16 cellular contexts compared by ENCODE assay signal in genomic region chr14:51491036-51491545, GRCh38.
DNase-seq lines count a peak whose midpoint lies in the region; ATAC-seq and TF ChIP-seq lines count a peak whose summit lies in the region.
"Had no signal": no experiment of that assay in that cellular context is flagged by ENCODE, and none has a peak within 500 bp of the region (broad histone marks: within the 10 kb centered on the region; RNA-seq: fewer than 3 reads in every experiment).

No MANE protein-coding gene starts in this region.

- intact Hi-C loops in sigmoid colon (cut with DNase I): no loop called here

- H3K27me3 ChIP-seq in foreskin keratinocyte: no peaks in the 10 kb centered on the region
- no peaks in the 10 kb centered on the region for H3K27me3 ChIP-seq in sigmoid colon
- H3K27me3 ChIP-seq in tibial nerve: no peaks in the 10 kb centered on the region

- no peak for DNase-seq in foreskin keratinocyte
- DNase-seq in sigmoid colon: no peak
- DNase-seq in tibial nerve (ENCODE audit: low spot score in 2 of 2): no peak
- DNase-seq in cerebellar cortex (ENCODE audit: low spot score): no peak
- DNase-seq in ACHN: no peak
- DNase-seq: CD8-positive, alpha-beta T cell; EL; MM.1S; NCI-H187 treated with DMSO at 0.1 percent for 48 hours; NCI-H2171; NCI-H446 treated with DMSO at 0.1 percent for 48 hours; NCI-H748 treated with DMSO at 0.1 percent for 48 hours; SIG-M5 had no signal

- H3K36me3 ChIP-seq in sigmoid colon (no peaks in the 10 kb centered on the region), tibial nerve (no peaks in the 10 kb centered on the region)

- TF ChIP-seq CTCF in foreskin keratinocyte (conservative IDR thresholded peaks at IDR 0.05) (no peak), sigmoid colon (IDR thresholded peaks at IDR 0.05) (no peak), tibial nerve (IDR thresholded peaks at IDR 0.05) (no peak)

- H3K4me3 ChIP-seq in sigmoid colon (no peak overlapping the region), tibial nerve (no peak overlapping the region)

- whole genome bisulfite sequencing in sigmoid colon, 2 donors: 75 to 79% methylated on average over 3 of the region's 3 CpGs
- WGBS in tibial nerve, 2 donors: 76 to 83% methylated on average over 3 of the region's 3 CpGs

- in situ Hi-C loops in ACHN (cut with HindIII; ENCODE audit: low pct_ligation_motif_present, low pct_unique_long_range_greater_than_20kb, low sequenced_read_pairs): no loop called here

- H3K4me1 ChIP-seq in foreskin keratinocyte (peaks cover 32% of the 10 kb centered on the region), sigmoid colon (peaks cover 0 to 40% (median 22%) of the 10 kb centered on the region in 4 donors), tibial nerve (no peaks in the 10 kb centered on the region)

- TF ChIP-seq POLR2A in sigmoid colon (IDR thresholded peaks at IDR 0.05) (no peak), tibial nerve (IDR thresholded peaks at IDR 0.05) (no peak)

- TF ChIP-seq EP300 in sigmoid colon (IDR thresholded peaks at IDR 0.05) (no peak), tibial nerve (IDR thresholded peaks at IDR 0.05) (no peak)

- H3K9me3 ChIP-seq in sigmoid colon (no peaks in the 10 kb centered on the region), tibial nerve (no peaks in the 10 kb centered on the region)

- peak; percentile 22; the same call in 1 of the 3 replicates for ATAC-seq in SK-N-SH treated with all-trans-retinoic acid at 6 μM for 48 hours
- no peak for ATAC-seq in foreskin keratinocyte
- no peak for ATAC-seq in HG03175 (IDR thresholded peaks at IDR 0.05; ENCODE audit: unreplicated experiment)
- ATAC-seq: CD8-positive, alpha-beta T cell had no signal

- peak overlapping the region; percentile 97 for H3K27ac ChIP-seq in foreskin keratinocyte
- peak overlapping the region in 3 of 4 donors; percentile 1 to 65 (median 61) for H3K27ac ChIP-seq in sigmoid colon
- no peak overlapping the region for H3K27ac ChIP-seq in tibial nerve
- H3K27ac ChIP-seq: KMS-11 had no signal

TF ChIP-seq in SK-N-SH treated with all-trans-retinoic acid at 6 μM for 48 hours, 23 proteins besides CTCF, POLR2A, EP300 and RAD21:
- TF ChIP-seq ZC3H10 (CRISPR knock-in tag; IDR thresholded peaks at IDR 0.05): no peak
- TF ChIP-seq ZFP3 (CRISPR knock-in tag; IDR thresholded peaks at IDR 0.05): no peak
- TF ChIP-seq GLIS3 (CRISPR knock-in tag; IDR thresholded peaks at IDR 0.05): no peak
- no peak for TF ChIP-seq OSR1 (CRISPR knock-in tag; IDR thresholded peaks at IDR 0.05)
- TF ChIP-seq ARNTL (CRISPR knock-in tag; IDR thresholded peaks at IDR 0.05; ENCODE audit: borderline replicate concordance, low read depth): no peak
- TF ChIP-seq CSDC2 (CRISPR knock-in tag; IDR thresholded peaks at IDR 0.05): no peak
- TF ChIP-seq TOX (CRISPR knock-in tag; IDR thresholded peaks at IDR 0.05; ENCODE audit: borderline replicate concordance): no peak

Comparison
In these comparisons a context has a peak if more than half of its experiments do, and no peak if none do; other contexts are left out.
1. H3K27ac ChIP-seq: peak in foreskin keratinocyte (single experiment) and sigmoid colon (3 of 4); none in tibial nerve (0 of 4).